Comparison of ENCODE assay signal across 1 cellular context in the genomic region with DNA sequence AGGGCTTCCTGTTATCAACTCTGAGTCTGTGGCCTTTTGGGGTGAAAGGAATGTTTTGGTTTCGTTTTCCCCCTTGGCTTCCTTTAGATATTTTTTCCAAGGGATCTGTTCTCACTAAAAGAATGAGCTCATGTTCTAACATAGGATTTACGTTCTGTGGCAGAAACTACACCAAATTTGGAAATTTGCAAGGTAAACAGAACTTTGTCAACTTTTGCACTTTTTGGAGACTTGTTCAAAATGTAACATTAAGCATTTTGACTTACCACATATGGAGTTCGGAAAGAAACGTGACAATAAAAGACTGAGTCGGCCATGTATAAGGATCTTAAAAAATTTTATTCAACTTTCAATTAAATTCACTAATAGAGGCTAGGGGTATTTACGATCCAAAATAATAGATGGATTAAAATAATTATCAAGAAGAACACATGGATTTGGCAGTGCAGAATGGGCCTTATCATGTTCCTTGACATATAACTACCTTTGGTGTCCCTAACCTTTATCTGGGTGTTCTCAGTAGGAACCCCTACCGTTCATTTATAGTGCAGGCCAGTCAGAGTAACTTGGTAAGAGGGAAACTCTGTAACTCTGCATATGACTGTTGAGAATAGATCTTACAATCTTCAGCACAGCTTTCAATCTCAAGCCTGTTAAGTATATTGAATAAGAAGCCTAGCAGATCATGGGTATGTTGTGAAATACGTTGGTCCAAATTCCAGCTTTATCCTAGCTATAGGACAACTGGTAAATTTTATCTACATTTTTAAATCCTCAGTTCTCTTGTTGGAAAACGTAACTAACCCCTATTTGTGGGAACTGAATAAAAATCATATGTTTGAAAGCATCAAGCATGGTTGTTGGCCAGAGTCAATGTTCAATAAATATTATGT.
TF ChIP-seq lines count a peak whose summit lies in the region.

No MANE protein-coding gene starts in this region.

TF ChIP-seq in IMR-90, 13 proteins besides CTCF, POLR2A, EP300 and RAD21 (continued from another document):
- TF ChIP-seq RFX5 (IDR thresholded peaks at IDR 0.05; ENCODE audit: low read depth, low read length) (no peak), MAFK (IDR thresholded peaks at IDR 0.05; ENCODE audit: low read depth, low read length) (peak; percentile 33; the same call in 1 of the 2 replicates)
